In genomic region chr11:101860694-101861371, GRCh38 we compare ENCODE assay signal across 9 cellular contexts. TPM values are rescaled to one million over a fixed set of nuclear protein-coding genes. Genes with fewer than 3 reads are reported as not detected.
DNase-seq lines count a peak whose midpoint lies in the region; ATAC-seq, FAIRE-seq and TF ChIP-seq lines count a peak whose summit lies in the region.
"Had no signal": no experiment of that assay in that cellular context is flagged by ENCODE, and none has a peak within 500 bp of the region (broad histone marks: within the 10 kb centered on the region; RNA-seq: fewer than 3 reads in every experiment).

No MANE protein-coding gene starts in this region.

- BruUV-seq in PC-3 (replicated peaks; lab: Mats Ljungman, UMichigan) (no TSS peak), K562 (replicated peaks; lab: Mats Ljungman, UMichigan) (no TSS peak)

- TF ChIP-seq EP300 in K562 (IDR thresholded peaks at IDR 0.05; ENCODE audit: low read length) = no peak

- TF ChIP-seq RAD21 in K562 (CRISPR knock-in tag; conservative IDR thresholded peaks at IDR 0.05 in 1 of 2, IDR thresholded peaks at IDR 0.05 in 1 of 2) = peak in 1 of 2 experiments; percentile 40; a peak in 2 of 4 replicates

- H3K36me3 ChIP-seq in PC-3 (ENCODE audit: low read depth, low read length) = no peaks in the 10 kb centered on the region
- H3K36me3 ChIP-seq in K562 (ENCODE audit: control insufficient read depth, insufficient read depth, low read length) = no peaks in the 10 kb centered on the region
- no peaks in the 10 kb centered on the region for H3K36me3 ChIP-seq in iPS DF 6.9 (ENCODE audit: control insufficient read depth, insufficient read depth, low read length)
- H3K36me3 ChIP-seq: BLaER1 treated with 17β-estradiol and CSF1 and Interleukin-3, amounts not matched to agents 10 nM and 100 nM had no signal

- in situ Hi-C loops in K562 (cut with MboI) = no loop called here

- H3K9me3 ChIP-seq in PC-3 (ENCODE audit: low read length) (no peaks in the 10 kb centered on the region), K562 (replicated peaks; ENCODE audit: control insufficient read depth, insufficient read depth, low read depth, low read length) (no peaks in the 10 kb centered on the region), iPS DF 6.9 (ENCODE audit: control insufficient read depth, insufficient read depth, low read length) (no peaks in the 10 kb centered on the region)

- intact Hi-C loops in PC-3 (cut with micrococcal nuclease) (loop anchor here (1.0 to 5.0 kb wide), 7 partner anchors 113 to 806 kb away; partner anchors contain the start of gene YAP1), K562 (cut with micrococcal nuclease) (loop anchor here (2.0 to 5.0 kb wide), 2 partner anchors 148 to 636 kb away; no protein-coding TSS in a partner anchor)

- H3K27me3 ChIP-seq in PC-3 (ENCODE audit: low read length) (no peaks in the 10 kb centered on the region), K562 (ENCODE audit: control insufficient read depth in 2 of 2, insufficient read depth in 2 of 2, low read length in 2 of 2) (no peaks in the 10 kb centered on the region), iPS DF 6.9 (ENCODE audit: control insufficient read depth, insufficient read depth, low read length) (no peaks in the 10 kb centered on the region)
- H3K27me3 ChIP-seq: BLaER1 treated with 17β-estradiol and CSF1 and Interleukin-3, amounts not matched to agents 10 nM and 100 nM had no signal

- ATAC-seq in GM21381 (IDR thresholded peaks at IDR 0.05; ENCODE audit: unreplicated experiment) (peak; percentile 82), HG03565 (IDR thresholded peaks at IDR 0.05; ENCODE audit: unreplicated experiment) (peak; percentile 91), PC-3 (peak; percentile 79), K562 (peak; percentile 63)

- H4K20me1 ChIP-seq in PC-3 (ENCODE audit: low read length) (no peaks in the 10 kb centered on the region), K562 (replicated peaks; ENCODE audit: control insufficient read depth, insufficient read depth, low read length) (no peaks in the 10 kb centered on the region)
- H4K20me1 ChIP-seq: BLaER1 treated with 17β-estradiol and CSF1 and Interleukin-3, amounts not matched to agents 10 nM and 100 nM had no signal

- H2AFZ ChIP-seq in PC-3 (ENCODE audit: low read length) (peak overlapping the region; percentile 34), K562 (ENCODE audit: low read depth, low read length) (no peak overlapping the region)

- no peak for FAIRE-seq in K562 (lab: Jason Lieb, UNC)

- H3K27ac ChIP-seq in PC-3 (ENCODE audit: low read length) (no peak overlapping the region), K562 (ENCODE audit: extremely low read depth, low read depth, low read length) (no peak overlapping the region), iPS DF 6.9 (ENCODE audit: low read length) (no peak overlapping the region)
- H3K27ac ChIP-seq: BLaER1 treated with 17β-estradiol and CSF1 and Interleukin-3, amounts not matched to agents 10 nM and 100 nM had no signal

- H3K4me1 ChIP-seq in PC-3 (ENCODE audit: insufficient read depth, low read length) = peaks cover 31% of the 10 kb centered on the region
- H3K4me1 ChIP-seq in K562 (replicated peaks in 1 of 2; ENCODE audit: control insufficient read depth in 2 of 2, insufficient read depth in 2 of 2, low read length in 2 of 2) = no peaks in the 10 kb centered on the region
- no peaks in the 10 kb centered on the region for H3K4me1 ChIP-seq in iPS DF 6.9 (ENCODE audit: control insufficient read depth, insufficient read depth, low read length)
- H3K4me1 ChIP-seq: BLaER1 treated with 17β-estradiol and CSF1 and Interleukin-3, amounts not matched to agents 10 nM and 100 nM had no signal

- POLR2A ChIA-PET in PC-3 (lab: Charles Lee; ENCODE audit: unreplicated experiment) = interaction anchor here (0.6 kb wide), 1 partner anchor 405 kb away, joined by 3 read pairs; no protein-coding TSS in a partner anchor
- POLR2A ChIA-PET in K562 (lab: Yijun Ruan, JAX) = no interaction called here

- H3K79me2 ChIP-seq in PC-3 (ENCODE audit: low read length) (no peaks in the 10 kb centered on the region), K562 (ENCODE audit: control insufficient read depth, insufficient read depth, low read length) (no peaks in the 10 kb centered on the region)

- no peak for TF ChIP-seq POLR2A in K562 (conservative IDR thresholded peaks at IDR 0.05)

- peak; percentile 25 for DNase-seq in NCI-H1092 treated with DMSO at 0.1 percent for 48 hours (lab: John Stamatoyannopoulos, UW)
- no peak for DNase-seq in NCI-H1092 (lab: John Stamatoyannopoulos, UW)
- DNase-seq in PC-3 = peak; percentile 90
- peak; percentile 7 to 16 (median 10) for DNase-seq in K562 (ENCODE audit: extremely low read depth in 1 of 4, low spot score in 3 of 4)
- peak; percentile 22 for DNase-seq in iPS DF 6.9 (ENCODE audit: low read depth, low spot score)
- peak; percentile 36 for DNase-seq in smooth muscle cell of the brain vasculature (ENCODE audit: low read depth, low spot score)

- under 1% methylated on average over 9 of the region's 9 CpGs for WGBS in K562 (ENCODE audit: insufficient coverage, low coverage, missing lambda C conversion rate)
- no CpG with 5 or more reads among the region's 9 CpGs for WGBS in iPS DF 6.9 (ENCODE audit: insufficient coverage, insufficient read length)

- H3F3A ChIP-seq in PC-3 (ENCODE audit: low read length, unreplicated experiment) = no peaks in the 10 kb centered on the region

- TF ChIP-seq CTCF in PC-3 (conservative IDR thresholded peaks at IDR 0.05; ENCODE audit: low read depth, low read length) (peak; percentile 91), K562 (IDR thresholded peaks at IDR 0.05 in 2 of 3, conservative IDR thresholded peaks at IDR 0.05 in 1 of 3; ENCODE audit: insufficient read depth in 2 of 3, low read depth in 1 of 3, low read length in 3 of 3) (peak; percentile 22 to 43 (median 39); a peak in 3 of 6 replicates)

- H3K9ac ChIP-seq in PC-3 (ENCODE audit: low read length) (no peak overlapping the region), K562 (ENCODE audit: insufficient read depth in 1 of 2, low read depth in 2 of 2, low read length in 2 of 2) (no peak overlapping the region)
- H3K9ac ChIP-seq: BLaER1 treated with 17β-estradiol and CSF1 and Interleukin-3, amounts not matched to agents 10 nM and 100 nM had no signal

- H3K4me2 ChIP-seq in PC-3 (ENCODE audit: low read length) (peak overlapping the region; percentile 40), K562 (ENCODE audit: insufficient read depth, low read length) (no peak overlapping the region)
- H3K4me2 ChIP-seq: BLaER1 treated with 17β-estradiol and CSF1 and Interleukin-3, amounts not matched to agents 10 nM and 100 nM had no signal

- H3K9me1 ChIP-seq in K562 (ENCODE audit: control insufficient read depth, insufficient read depth, low read length) = no peaks in the 10 kb centered on the region

- CTCF ChIA-PET in PC-3 (lab: Charles Lee) (interaction anchor here (0.5 to 4.4 kb wide), 10 partner anchors 9 to 407 kb away, joined by 3 to 43 read pairs (median 5); partner anchors contain the start of gene CEP126), K562 (lab: Yijun Ruan, JAX; ENCODE audit: low intra/inter-chr PET ratio) (interaction anchor here (0.8 to 1.1 kb wide), 2 partner anchors 146 to 806 kb away, joined by 3 read pairs; no protein-coding TSS in a partner anchor)

- H3K4me3 ChIP-seq in PC-3 (ENCODE audit: low read length) = no peak overlapping the region
- H3K4me3 ChIP-seq in K562 = no peak overlapping the region
- H3K4me3 ChIP-seq in iPS DF 6.9 (ENCODE audit: low read length) = no peak overlapping the region
- H3K4me3 ChIP-seq: BLaER1 treated with 17β-estradiol and CSF1 and Interleukin-3, amounts not matched to agents 10 nM and 100 nM had no signal

- H3K9me2 ChIP-seq in PC-3 (replicated peaks; ENCODE audit: low read length) = no peaks in the 10 kb centered on the region

RNA-seq across cellular contexts. Expression of gene CEP126, which starts 54.0 kb away (rescaled TPM):
- total RNA-seq in PC-3 (2014; rRNA removed) (1.0 and 2.5 TPM in 2 replicates), K562 (2014; rRNA removed) (not detected in 2 replicates), K562 (2014; rRNA removed; fragmentation: Illumina TruSeq; extraction: Trizol) (0.03 and 0.11 TPM in 2 replicates), K562 (2015; rRNA removed; fragmentation: Illumina TruSeq; extraction: Trizol) (0.04 TPM in 1 of 2 replicates, not detected in the other), K562 (2021) (0.07 and 0.11 TPM in 2 replicates)
- 0.25 TPM in 1 of 2 replicates, not detected in the other for total RNA-seq in K562 (2011; cell fraction: chromatin; rRNA removed; ENCODE audit: low replicate concordance)
- total RNA-seq in K562 (2011; cell fraction: nucleolus; rRNA removed) = not detected in 2 replicates
- total RNA-seq in K562 (2011; cell fraction: nucleoplasm; rRNA removed) = 0.07 TPM in 1 of 2 replicates, not detected in the other
- polyA plus RNA-seq in K562 (2011; rRNA removed) (0.03 TPM in 1 of 2 replicates, not detected in the other), K562 (2014; fragmentation: Illumina TruSeq; extraction: Trizol) (0.03 and 0.06 TPM in 2 replicates), K562 (2014; fragmentation: Nextera tagmentation; extraction: Ambion mirVana) (under 1 TPM in 1 of 2 experiments, not detected in 1; 0.01 TPM), K562 (2014; rRNA removed) (0.07 and 0.08 TPM in 2 replicates)
- polyA plus RNA-seq in K562 (2011; cell fraction: cytosol; rRNA removed) = 0.19 TPM in 1 of 2 replicates, not detected in the other
- 0.04 TPM in 1 of 2 replicates, not detected in the other for polyA plus RNA-seq in K562 (2011; cell fraction: nucleus; rRNA removed)
- 0.05 and 0.08 TPM in 2 replicates for polyA plus RNA-seq in K562 (2012)
- not detected in 2 replicates for polyA minus RNA-seq in K562 (2011; rRNA and poly(A)+ RNA removed)
- not detected in 2 replicates for polyA minus RNA-seq in K562 (2011; cell fraction: cytosol; rRNA and poly(A)+ RNA removed)
- not detected in 2 replicates for polyA minus RNA-seq in K562 (2011; cell fraction: nucleus; rRNA and poly(A)+ RNA removed)

RNA-seq across cellular contexts. Expression of gene ANGPTL5, which starts 55.5 kb away (rescaled TPM):
- total RNA-seq in PC-3 (2014; rRNA removed) (not detected in 2 replicates), K562 (2014; rRNA removed) (not detected in 2 replicates), K562 (2014; rRNA removed; fragmentation: Illumina TruSeq; extraction: Trizol) (not detected in 2 replicates), K562 (2015; rRNA removed; fragmentation: Illumina TruSeq; extraction: Trizol) (not detected in 2 replicates), K562 (2021) (not detected in 2 replicates)
- not detected in 2 replicates for total RNA-seq in K562 (2011; cell fraction: chromatin; rRNA removed; ENCODE audit: low replicate concordance)
- total RNA-seq in K562 (2011; cell fraction: nucleolus; rRNA removed) = not detected in 2 replicates
- total RNA-seq in K562 (2011; cell fraction: nucleoplasm; rRNA removed) = not detected in 2 replicates
- polyA plus RNA-seq in K562 (2011; rRNA removed) (not detected in 2 replicates), K562 (2014; fragmentation: Illumina TruSeq; extraction: Trizol) (not detected in 2 replicates), K562 (2014; fragmentation: Nextera tagmentation; extraction: Ambion mirVana) (under 1 TPM in 1 of 2 experiments, not detected in 1; 0.03 TPM), K562 (2014; rRNA removed) (not detected in 2 replicates)
- not detected in 2 replicates for polyA plus RNA-seq in K562 (2011; cell fraction: cytosol; rRNA removed)
- not detected in 2 replicates for polyA plus RNA-seq in K562 (2011; cell fraction: nucleus; rRNA removed)
- not detected in 2 replicates for polyA plus RNA-seq in K562 (2012)
- not detected in 2 replicates for polyA minus RNA-seq in K562 (2011; rRNA and poly(A)+ RNA removed)
- not detected in 2 replicates for polyA minus RNA-seq in K562 (2011; cell fraction: cytosol; rRNA and poly(A)+ RNA removed)
- not detected in 2 replicates for polyA minus RNA-seq in K562 (2011; cell fraction: nucleus; rRNA and poly(A)+ RNA removed)
